8 cellular contexts compared by ENCODE assay signal in the genomic region with DNA sequence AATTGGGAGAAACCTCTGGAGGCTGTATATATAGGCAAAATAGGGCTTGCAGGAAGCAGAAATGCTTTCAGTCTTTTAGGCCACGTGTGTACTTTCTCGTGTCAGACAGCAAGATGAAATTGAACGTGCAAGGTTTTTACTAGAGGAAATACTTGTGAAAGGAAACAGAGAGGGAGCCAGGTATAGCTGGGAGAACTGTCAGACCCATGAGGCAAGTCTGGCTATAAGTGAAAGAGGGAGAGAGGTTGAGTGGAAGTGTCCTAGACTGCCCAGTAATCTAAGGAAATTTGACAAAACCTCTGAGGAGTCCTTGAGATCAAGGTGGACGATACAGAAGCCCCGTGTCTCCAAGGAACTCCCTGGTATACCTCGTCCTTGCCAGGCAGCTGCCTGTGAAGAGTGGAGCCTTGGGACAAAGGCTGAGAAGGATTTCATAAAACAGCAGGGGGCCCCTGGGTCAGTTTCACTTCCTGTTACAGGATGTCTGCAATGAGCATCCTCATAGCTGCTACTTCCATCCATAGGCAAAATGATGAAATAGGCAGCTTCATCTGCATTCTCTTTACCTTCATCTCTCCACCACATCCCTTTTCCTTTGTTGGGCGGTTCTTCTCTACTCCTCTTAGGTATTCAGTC.
DNase-seq lines count a peak whose midpoint lies in the region; ATAC-seq and TF ChIP-seq lines count a peak whose summit lies in the region.

No MANE protein-coding gene starts in this region.

- H3K27ac ChIP-seq in RWPE2 (ENCODE audit: poor library complexity, severe bottlenecking) = no peak overlapping the region
- no peak overlapping the region for H3K27ac ChIP-seq in substantia nigra (ENCODE audit: low read depth, low read length, poor library complexity, severe bottlenecking)

- no peak overlapping the region for H3K4me3 Mint-ChIP-seq in activated CD4-positive, alpha-beta memory T cell treated with anti-CD3 and anti-CD28 coated beads for 36 hours

- H3K4me1 ChIP-seq in RWPE2 (ENCODE audit: insufficient read depth, poor library complexity, severe bottlenecking) = no peaks in the 10 kb centered on the region

- no peaks in the 10 kb centered on the region for H3K9me3 Mint-ChIP-seq in activated CD4-positive, alpha-beta memory T cell treated with anti-CD3 and anti-CD28 coated beads for 36 hours

- CTCF ChIA-PET in activated CD4-positive, alpha-beta memory T cell treated with anti-CD3 and anti-CD28 coated beads for 36 hours (lab: Charles Lee) = interaction anchor here (0.6 kb wide), 1 partner anchor 52 kb away, joined by 3 read pairs; no protein-coding TSS in a partner anchor

- H3K36me3 Mint-ChIP-seq in activated CD4-positive, alpha-beta memory T cell treated with anti-CD3 and anti-CD28 coated beads for 36 hours = no peaks in the 10 kb centered on the region

- no peaks in the 10 kb centered on the region for H3K36me3 ChIP-seq in RWPE2 (ENCODE audit: low read depth)

- POLR2A ChIA-PET in activated CD4-positive, alpha-beta memory T cell treated with anti-CD3 and anti-CD28 coated beads for 36 hours (lab: Charles Lee) = no interaction called here

- no peaks in the 10 kb centered on the region for H3K9me3 ChIP-seq in RWPE2 (ENCODE audit: severe bottlenecking)

- TF ChIP-seq CTCF in RWPE2 (IDR thresholded peaks at IDR 0.05; ENCODE audit: poor library complexity, severe bottlenecking) (no peak), GM13977 (IDR thresholded peaks at IDR 0.05; ENCODE audit: extremely low read depth, insufficient read depth, missing control alignments) (no peak)

- peaks cover 4% of the 10 kb centered on the region for H3K27me3 ChIP-seq in RWPE2 (ENCODE audit: insufficient read depth, poor library complexity, severe bottlenecking)

- DNase-seq in DMS153 (lab: John Stamatoyannopoulos, UW) = peak; percentile 84
- DNase-seq in RWPE2 (ENCODE audit: low spot score) = no peak
- DNase-seq in activated CD4-positive, alpha-beta memory T cell treated with anti-CD3 and anti-CD28 coated beads for 36 hours = no peak
- no peak for DNase-seq in substantia nigra (lab: John Stamatoyannopoulos, UW)
- DNase-seq in Right ventricle myocardium inferior (ENCODE audit: missing footprints) = no peak
- DNase-seq in GM13977 (ENCODE audit: low spot score) = no peak

- in situ Hi-C loops in GM13977 (cut with MboI; ENCODE audit: low pct_unique_long_range_greater_than_20kb, low sequenced_read_pairs, unreplicated experiment) = no loop called here

- intact Hi-C loops in activated CD4-positive, alpha-beta memory T cell treated with anti-CD3 and anti-CD28 coated beads for 36 hours (cut with micrococcal nuclease) = no loop called here
- intact Hi-C loops in Right ventricle myocardium inferior (cut with DNase I) = no loop called here

- no peak overlapping the region for H3K4me3 ChIP-seq in RWPE2 (ENCODE audit: severe bottlenecking)

- no peak overlapping the region for H3K27ac Mint-ChIP-seq in activated CD4-positive, alpha-beta memory T cell treated with anti-CD3 and anti-CD28 coated beads for 36 hours

- ATAC-seq in GM19351 (IDR thresholded peaks at IDR 0.05; ENCODE audit: unreplicated experiment) (peak; percentile 84), HG03159 (IDR thresholded peaks at IDR 0.05; ENCODE audit: unreplicated experiment) (peak; percentile 90), RWPE2 (ENCODE audit: low read depth) (peak; percentile 40; the same call in 1 of the 3 replicates), Right ventricle myocardium inferior (no peak)

- peaks cover 5% of the 10 kb centered on the region for H3K4me1 Mint-ChIP-seq in activated CD4-positive, alpha-beta memory T cell treated with anti-CD3 and anti-CD28 coated beads for 36 hours (ENCODE audit: low read depth)

- H3K27me3 Mint-ChIP-seq in activated CD4-positive, alpha-beta memory T cell treated with anti-CD3 and anti-CD28 coated beads for 36 hours = peaks cover 4% of the 10 kb centered on the region
